8 cellular contexts compared by ENCODE assay signal in the genomic region with DNA sequence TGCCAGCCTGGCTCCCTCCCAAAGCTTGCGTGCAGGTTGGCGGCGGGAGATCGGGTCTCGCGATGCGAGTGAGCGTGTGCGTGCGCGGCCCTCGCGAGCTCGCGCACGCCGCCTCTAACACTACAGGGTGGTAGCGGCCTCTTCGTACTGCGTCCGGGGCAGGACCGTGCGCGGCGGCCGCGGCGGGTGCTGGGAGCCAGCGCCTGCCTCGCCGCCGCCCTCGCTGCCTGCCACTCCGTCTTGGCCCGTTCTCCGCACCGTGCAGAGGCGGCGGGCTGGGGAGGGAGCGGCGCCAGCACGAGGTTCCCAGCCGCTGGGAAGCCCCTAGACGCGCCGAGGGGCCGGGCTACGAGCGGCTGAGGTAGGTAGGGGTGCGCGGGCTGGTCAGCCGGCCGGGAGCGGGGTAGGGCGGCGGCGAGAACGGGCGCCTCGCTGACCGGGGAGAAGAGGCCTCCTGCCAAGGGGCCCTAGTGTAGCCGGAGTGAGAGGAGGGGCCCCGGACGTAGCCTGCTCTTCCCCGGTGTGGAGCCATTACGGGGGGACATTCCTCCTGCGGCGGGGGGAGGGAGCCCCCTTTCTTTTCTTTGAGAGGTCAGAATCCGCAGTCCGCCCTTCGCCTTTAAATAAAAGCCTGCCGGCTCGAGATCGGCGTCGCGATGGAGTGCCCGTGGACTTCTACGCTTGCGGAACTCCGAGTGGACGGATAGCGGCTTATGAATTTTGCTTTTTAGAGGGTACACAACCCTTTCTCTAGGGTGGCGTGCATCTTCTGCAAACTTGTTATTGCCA. TPM values are rescaled to one million over a fixed set of nuclear protein-coding genes. Genes with fewer than 3 reads are reported as not detected.
DNase-seq lines count a peak whose midpoint lies in the region; ATAC-seq, FAIRE-seq and TF ChIP-seq lines count a peak whose summit lies in the region.

TSS of gene C5orf24 (plus strand) at position 117 of the 789 bp plus-strand sequence. CDS start 8,933 bp downstream, outside the sequence.

- H3K36me3 ChIP-seq in adrenal gland (replicated peaks in 1 of 2) (no peaks in the 10 kb centered on the region), heart left ventricle (peaks cover 0 to 30% (median 8%) of the 10 kb centered on the region in 9 donors), transverse colon (no peaks in the 10 kb centered on the region)

- 0 to 2% (median 0%) methylated on average over 2 to 84 of the region's 84 CpGs for WGBS in adrenal gland, 4 donors
- WGBS in heart left ventricle, 4 donors: 0 to 1% (median 1%) methylated on average over 28 to 84 of the region's 84 CpGs
- WGBS in transverse colon (ENCODE audit: low coverage in 1 of 2), 2 donors: 0% methylated on average over 39 of the region's 84 CpGs; no CpG with 5 or more reads in 1 of the 2 donors

- H3K27ac ChIP-seq in adrenal gland: peak within 1 kb of the TSS; percentile 95 to 98 (median 96)
- H3K27ac ChIP-seq in heart left ventricle: peak within 1 kb of the TSS; percentile 94 to 99 (median 97)
- H3K27ac ChIP-seq in transverse colon: peak within 1 kb of the TSS; percentile 97 to 99 (median 98)

- intact Hi-C loops in adrenal gland (cut with DNase I): loop anchor here in 1 of 2 donors (10.0 kb wide), 1 partner anchor 59 kb away; the partner anchor contains the start of gene PCBD2
- intact Hi-C loops in heart left ventricle (cut with DNase I): loop anchor here in 8 of 10 donors (1.0 to 10.0 kb wide), 6 partner anchors 28 to 91 kb away; partner anchors contain the start of genes PCBD2 (in 8 of the 8), TXNDC15 (in 2 of the 8) and DDX46 (in 1 of the 8)
- intact Hi-C loops in transverse colon (cut with DNase I; ENCODE audit: low total_unique reads): loop anchor here (5.0 kb wide), 1 partner anchor 61 kb away; the partner anchor contains the start of gene PCBD2

- TF ChIP-seq POLR2A in GM12892 (IDR thresholded peaks at IDR 0.05; ENCODE audit: low read depth, low read length): peak; percentile 98
- peak; percentile 98 to 99 for TF ChIP-seq POLR2A in adrenal gland (IDR thresholded peaks at IDR 0.05)
- peak; percentile 84 to 98 for TF ChIP-seq POLR2A in heart left ventricle (IDR thresholded peaks at IDR 0.05)
- peak; percentile 93 for TF ChIP-seq POLR2A in transverse colon (IDR thresholded peaks at IDR 0.05)

- peak; percentile 97 for FAIRE-seq in GM12892 (lab: Jason Lieb, UNC)

- ATAC-seq in HG02763 (IDR thresholded peaks at IDR 0.05; ENCODE audit: unreplicated experiment): peak; percentile 96
- ATAC-seq in heart left ventricle: peak; percentile 98 to 99 (median 98)

- no peak for TF ChIP-seq EP300 in transverse colon (IDR thresholded peaks at IDR 0.05; ENCODE audit: low read depth)

- H3K4me3 ChIP-seq in adrenal gland (peak within 1 kb of the TSS; percentile 22 to 74 (median 70)), heart left ventricle (peak within 1 kb of the TSS; percentile 68 to 99 (median 90)), transverse colon (peak within 1 kb of the TSS; percentile 74 to 97 (median 82))

- in situ Hi-C loops in transverse colon (cut with MboI; ENCODE audit: low pct_ligation_motif_present in 1 of 4, low pct_unique_long_range_greater_than_20kb in 1 of 4, low sequenced_read_pairs in 3 of 4): loop anchor here in 1 of 4 donors (10.0 kb wide), 1 partner anchor 59 kb away; the partner anchor contains the start of gene PCBD2

- peaks cover 18 to 43% of the 10 kb centered on the region in 2 donors for H3K4me1 ChIP-seq in adrenal gland (replicated peaks in 1 of 2)
- peaks cover 6 to 41% (median 27%) of the 10 kb centered on the region in 12 donors for H3K4me1 ChIP-seq in heart left ventricle
- peaks cover 11 to 40% (median 25%) of the 10 kb centered on the region in 4 donors for H3K4me1 ChIP-seq in transverse colon

- H3K27me3 ChIP-seq in adrenal gland: no peaks in the 10 kb centered on the region
- no peaks in the 10 kb centered on the region for H3K27me3 ChIP-seq in heart left ventricle
- H3K27me3 ChIP-seq in transverse colon: no peaks in the 10 kb centered on the region

- TF ChIP-seq CTCF in adrenal gland (IDR thresholded peaks at IDR 0.05) (peak in 1 of 6 experiments; percentile 8), heart left ventricle (IDR thresholded peaks at IDR 0.05) (peak in 1 of 12 donors; percentile 4), transverse colon (IDR thresholded peaks at IDR 0.05) (no peak)

- H3K9me3 ChIP-seq in adrenal gland (replicated peaks in 1 of 3) (no peaks in the 10 kb centered on the region), heart left ventricle (no peaks in the 10 kb centered on the region), transverse colon (no peaks in the 10 kb centered on the region)

- DNase-seq in GM12892 (ENCODE audit: insufficient read length) (peak; percentile 82), NCI-H1417 treated with DMSO at 0.1 percent for 48 hours (lab: John Stamatoyannopoulos, UW) (peak; percentile 56), T-helper 1 cell (peak; percentile 78 to 98 (median 86)), adrenal gland (peak; percentile 95 to 98 (median 97)), heart left ventricle (peak; percentile 94 to 97 (median 97)), pons (ENCODE audit: low spot score) (peak; percentile 94), transverse colon (peak; percentile 96)

RNA-seq across cellular contexts. Expression of gene C5orf24, which starts in this region (rescaled TPM):
- 20.3 TPM for polyA plus RNA-seq in GM12892 (2012; ENCODE audit: missing spikeins)
- total RNA-seq in adrenal gland: 10 to 100 TPM; 28.1 to 68.2 (median 42.4) TPM
- 10 to 100 TPM; 13.5 to 57.0 (median 16.0) TPM for polyA plus RNA-seq in adrenal gland
- 10 to 100 TPM; 23.4 to 32.9 (median 27.0) TPM for total RNA-seq in heart left ventricle
- 10 to 100 TPM; 10.9 to 33.4 TPM for polyA plus RNA-seq in heart left ventricle
- 10 to 100 TPM; 22.8 to 41.9 (median 34.9) TPM for total RNA-seq in transverse colon

Comparison
In these comparisons a context has a peak if more than half of its experiments do, and no peak if none do; other contexts are left out.
1. Peak in every context shown above with its lines: DNase-seq, ATAC-seq, H3K4me3 ChIP-seq and H3K27ac ChIP-seq.